Comparison of ENCODE assay signal across 14 cellular contexts in the genomic region with DNA sequence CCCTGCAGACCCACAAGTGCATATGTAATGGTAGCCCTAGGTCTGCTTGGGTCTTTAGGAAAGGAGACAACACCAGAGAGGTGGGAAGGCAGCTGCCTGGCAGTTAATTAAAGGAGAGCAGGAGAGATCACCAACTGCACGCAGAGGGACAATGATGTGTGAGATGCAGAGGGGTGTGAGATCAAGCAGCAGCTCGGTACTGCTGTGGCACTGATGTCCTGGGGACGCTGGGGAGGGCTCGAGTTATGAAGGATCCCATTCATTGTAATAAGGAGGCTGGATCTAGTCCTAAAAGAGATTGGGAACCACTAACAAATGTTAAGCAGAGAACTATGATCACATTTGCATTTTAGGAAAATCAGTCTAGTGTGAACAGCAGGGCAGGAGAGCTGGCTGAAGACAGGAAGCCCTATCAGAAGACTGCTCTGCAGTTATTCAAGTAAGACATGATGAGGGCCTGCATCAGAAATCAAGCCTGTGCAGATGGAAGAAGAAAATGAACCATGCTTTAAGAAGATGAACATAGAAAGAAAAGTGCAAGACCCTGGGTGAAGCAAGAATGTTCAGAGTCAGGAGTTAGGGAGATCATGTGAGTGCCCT.
"Had no signal": no experiment of that assay in that cellular context is flagged by ENCODE, and none has a peak within 500 bp of the region (broad histone marks: within the 10 kb centered on the region; RNA-seq: fewer than 3 reads in every experiment).

No MANE protein-coding gene starts in this region.

- H3K4me1 ChIP-seq: adrenal gland, colonic mucosa, esophagus squamous epithelium, thyroid gland had no signal

- H3K4me1 Mint-ChIP-seq: activated naive CD4-positive, alpha-beta T cell treated with anti-CD3 and anti-CD28 coated beads, Interleukin-2, amount 50 U/mL, for 24 hours had no signal

- H3K36me3 ChIP-seq: adrenal gland, colonic mucosa, esophagus squamous epithelium, thyroid gland had no signal

- H3K27ac ChIP-seq: adrenal gland, colonic mucosa, esophagus squamous epithelium, thyroid gland had no signal

- H3K27me3 ChIP-seq: adrenal gland, colonic mucosa, esophagus squamous epithelium, thyroid gland had no signal

- H3K36me3 Mint-ChIP-seq: activated CD8-positive, alpha-beta memory T cell treated with anti-CD3 and anti-CD28 coated beads, Interleukin-2, amount 10 ng/mL, durations not matched to agents 7 days and 5 days had no signal

- DNase-seq: activated CD4-positive, alpha-beta memory T cell treated with anti-CD3 and anti-CD28 coated beads for 36 hours; activated CD4-positive, alpha-beta T cell treated with anti-CD3 and anti-CD28 coated beads for 36 hours; activated CD8-positive, alpha-beta memory T cell treated with anti-CD3 and anti-CD28 coated beads, Interleukin-2, amount 10 ng/mL, durations not matched to agents 7 days and 5 days; activated T-cell treated with anti-CD3 and anti-CD28 coated beads, Interleukin-2, amount 50 U/mL, for 1 hour; adrenal gland; colonic mucosa; esophagus squamous epithelium; glutamatergic neuron; kidney glomerular epithelial cell; left ventricle myocardium superior; stimulated activated CD4-positive, alpha-beta T cell treated with anti-CD3 and anti-CD28 coated beads, Interleukin-1b, Interleukin-23, amount 100 ng/mL, for 48 hours; T-helper 1 cell; thyroid gland had no signal

- H3K27me3 Mint-ChIP-seq: activated CD4-positive, alpha-beta memory T cell treated with anti-CD3 and anti-CD28 coated beads for 36 hours; activated naive CD4-positive, alpha-beta T cell treated with anti-CD3 and anti-CD28 coated beads, Interleukin-2, amount 50 U/mL, for 24 hours had no signal

- H3K4me3 Mint-ChIP-seq: activated CD4-positive, alpha-beta memory T cell treated with anti-CD3 and anti-CD28 coated beads for 36 hours; activated CD4-positive, alpha-beta T cell treated with anti-CD3 and anti-CD28 coated beads for 36 hours; activated CD8-positive, alpha-beta memory T cell treated with anti-CD3 and anti-CD28 coated beads, Interleukin-2, amount 10 ng/mL, durations not matched to agents 7 days and 5 days; activated naive CD4-positive, alpha-beta T cell treated with anti-CD3 and anti-CD28 coated beads, Interleukin-2, amount 50 U/mL, for 24 hours had no signal

- H3K4me3 ChIP-seq: adrenal gland, colonic mucosa, esophagus squamous epithelium, thyroid gland had no signal

- H3K9me3 Mint-ChIP-seq: activated naive CD4-positive, alpha-beta T cell treated with anti-CD3 and anti-CD28 coated beads, Interleukin-2, amount 50 U/mL, for 24 hours had no signal

- ATAC-seq: activated CD4-positive, alpha-beta T cell treated with anti-CD3 and anti-CD28 coated beads for 36 hours; activated CD8-positive, alpha-beta memory T cell treated with anti-CD3 and anti-CD28 coated beads, Interleukin-2, amount 10 ng/mL, durations not matched to agents 7 days and 5 days; left ventricle myocardium superior had no signal

- H3K27ac Mint-ChIP-seq: activated CD4-positive, alpha-beta memory T cell treated with anti-CD3 and anti-CD28 coated beads for 36 hours; activated CD4-positive, alpha-beta T cell treated with anti-CD3 and anti-CD28 coated beads for 36 hours; activated CD8-positive, alpha-beta memory T cell treated with anti-CD3 and anti-CD28 coated beads, Interleukin-2, amount 10 ng/mL, durations not matched to agents 7 days and 5 days; activated naive CD4-positive, alpha-beta T cell treated with anti-CD3 and anti-CD28 coated beads, Interleukin-2, amount 50 U/mL, for 24 hours had no signal

- H3K9me3 ChIP-seq: adrenal gland, colonic mucosa, thyroid gland had no signal
